ENCODE assay signal across 29 cellular contexts in genomic region chr2:73205611-73206010, GRCh38. TPM values are rescaled to one million over a fixed set of nuclear protein-coding genes. Genes with fewer than 3 reads are reported as not detected.
"Had no signal": no experiment of that assay in that cellular context is flagged by ENCODE, and none has a peak within 500 bp of the region (broad histone marks: within the 10 kb centered on the region; RNA-seq: fewer than 3 reads in every experiment).

No MANE protein-coding gene starts in this region.

- H3K9me3 Mint-ChIP-seq: dendritic cell treated with granulocyte-macrophage colony-stimulating factor and Interleukin-4, amounts not matched to agents 40 ng/mL and 50 ng/mL, for 4 days; effector memory CD8-positive, alpha-beta T cell; naive B cell; stimulated activated memory B cell treated with anti-CD40 and anti-IgM and Interleukin-4, amounts not matched to agents 10 μg/mL and 1 μg/mL and 100 μg/mL, for 72 hours; stimulated activated naive CD8-positive, alpha-beta T cell treated with anti-CD3 and anti-CD28 coated beads, Interleukin-15, Interleukin-2, amounts not matched to agents 100 ng/mL and 50 ng/mL, for 24 hours had no signal

- H3K9ac ChIP-seq: parathyroid adenoma had no signal

- H3K36me3 Mint-ChIP-seq: naive B cell; stimulated activated memory B cell treated with anti-CD40 and anti-IgM and Interleukin-4, amounts not matched to agents 10 μg/mL and 1 μg/mL and 100 μg/mL, for 72 hours had no signal

- H3K27ac Mint-ChIP-seq: dendritic cell treated with granulocyte-macrophage colony-stimulating factor and Interleukin-4, amounts not matched to agents 40 ng/mL and 50 ng/mL, for 4 days; effector memory CD8-positive, alpha-beta T cell; naive B cell; nephron; stimulated activated memory B cell treated with anti-CD40 and anti-IgM and Interleukin-4, amounts not matched to agents 10 μg/mL and 1 μg/mL and 100 μg/mL, for 72 hours; stimulated activated naive CD8-positive, alpha-beta T cell treated with anti-CD3 and anti-CD28 coated beads, Interleukin-15, Interleukin-2, amounts not matched to agents 100 ng/mL and 50 ng/mL, for 24 hours had no signal

- H3K4me1 ChIP-seq: parathyroid adenoma had no signal

- H3K36me3 ChIP-seq: esophagus squamous epithelium, left ventricle myocardium inferior, right lobe of liver, spleen, tibial nerve had no signal

- H3K4me3 Mint-ChIP-seq: dendritic cell treated with granulocyte-macrophage colony-stimulating factor and Interleukin-4, amounts not matched to agents 40 ng/mL and 50 ng/mL, for 4 days; effector memory CD8-positive, alpha-beta T cell; nephron; stimulated activated memory B cell treated with anti-CD40 and anti-IgM and Interleukin-4, amounts not matched to agents 10 μg/mL and 1 μg/mL and 100 μg/mL, for 72 hours; stimulated activated naive CD8-positive, alpha-beta T cell treated with anti-CD3 and anti-CD28 coated beads, Interleukin-15, Interleukin-2, amounts not matched to agents 100 ng/mL and 50 ng/mL, for 24 hours had no signal

- ATAC-seq: effector memory CD8-positive, alpha-beta T cell; left cardiac atrium; psoas muscle; right lobe of liver; stimulated activated memory B cell treated with anti-CD40 and anti-IgM and Interleukin-4, amounts not matched to agents 10 μg/mL and 1 μg/mL and 100 μg/mL, for 72 hours had no signal

- H3K4me3 ChIP-seq: esophagus squamous epithelium, hepatocyte, left ventricle myocardium inferior, psoas muscle, right lobe of liver, spleen, tibial nerve had no signal

- H3K27ac ChIP-seq: esophagus squamous epithelium, hepatocyte, left ventricle myocardium inferior, parathyroid adenoma, psoas muscle, right lobe of liver, spleen, tibial nerve had no signal

- DNase-seq: effector memory CD8-positive, alpha-beta T cell; esophagus squamous epithelium; foreskin melanocyte; head of caudate nucleus; kidney; left cardiac atrium; left ventricle myocardium inferior; mesendoderm; naive B cell; occipital lobe; psoas muscle; retina; right lobe of liver; spleen; stimulated activated CD4-positive, alpha-beta T cell treated with anti-CD3 and anti-CD28 coated beads, Interleukin-15, amount 100 ng/mL, for 24 hours; stimulated activated CD4-positive, alpha-beta T cell treated with anti-CD3 and anti-CD28 coated beads, Interleukin-1b, Interleukin-23, amount 100 ng/mL, for 48 hours; stimulated activated CD4-positive, alpha-beta T cell treated with anti-CD3 and anti-CD28 coated beads, Interleukin-4, amount 100 ng/mL, for 24 hours had no signal

- H3K4me1 Mint-ChIP-seq: nephron; stimulated activated memory B cell treated with anti-CD40 and anti-IgM and Interleukin-4, amounts not matched to agents 10 μg/mL and 1 μg/mL and 100 μg/mL, for 72 hours had no signal

- H3K9me3 ChIP-seq: esophagus squamous epithelium, left ventricle myocardium inferior, psoas muscle, right lobe of liver, spleen, tibial nerve had no signal

RNA-seq across cellular contexts. Expression of gene NOTO, which starts 3.2 kb away (rescaled TPM):
- total RNA-seq: epithelial cell of proximal tubule, esophagus squamous epithelium, hepatocyte, kidney, left cardiac atrium, left ventricle myocardium inferior, lung microvascular endothelial cell, occipital lobe, psoas muscle, right lobe of liver, skeletal muscle tissue, spleen, temporal lobe, tibial nerve, urinary bladder had no signal
